1 cellular context compared by ENCODE assay signal in genomic region chr10:79904671-79905321, GRCh38.
TF ChIP-seq lines count a peak whose summit lies in the region.

No MANE protein-coding gene starts in this region.

TF ChIP-seq in WTC11, 78 proteins besides CTCF, POLR2A, EP300 and RAD21 (continued from another document):
- TF ChIP-seq ATF6 (CRISPR knock-in tag; IDR thresholded peaks at IDR 0.05), result no peak
- TF ChIP-seq, protein P1, sequence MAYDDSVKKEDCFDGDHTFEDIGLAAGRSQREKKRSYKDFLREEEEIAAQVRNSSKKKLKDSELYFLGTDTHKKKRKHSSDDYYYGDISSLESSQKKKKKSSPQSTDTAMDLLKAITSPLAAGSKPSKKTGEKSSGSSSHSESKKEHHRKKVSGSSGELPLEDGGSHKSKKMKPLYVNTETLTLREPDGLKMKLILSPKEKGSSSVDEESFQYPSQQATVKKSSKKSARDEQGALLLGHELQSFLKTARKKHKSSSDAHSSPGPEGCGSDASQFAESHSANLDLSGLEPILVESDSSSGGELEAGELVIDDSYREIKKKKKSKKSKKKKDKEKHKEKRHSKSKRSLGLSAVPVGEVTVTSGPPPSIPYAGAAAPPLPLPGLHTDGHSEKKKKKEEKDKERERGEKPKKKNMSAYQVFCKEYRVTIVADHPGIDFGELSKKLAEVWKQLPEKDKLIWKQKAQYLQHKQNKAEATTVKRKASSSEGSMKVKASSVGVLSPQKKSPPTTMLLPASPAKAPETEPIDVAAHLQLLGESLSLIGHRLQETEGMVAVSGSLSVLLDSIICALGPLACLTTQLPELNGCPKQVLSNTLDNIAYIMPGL (CRISPR knock-in tag; IDR thresholded peaks at IDR 0.05), result peak; percentile 64; the same call in 1 of the 2 replicates
- TF ChIP-seq FOXK1 (CRISPR knock-in tag; IDR thresholded peaks at IDR 0.05), result 0 out of 2 replicates have a peak, but pooled peaks have one; percentile 20
- TF ChIP-seq, protein P2, sequence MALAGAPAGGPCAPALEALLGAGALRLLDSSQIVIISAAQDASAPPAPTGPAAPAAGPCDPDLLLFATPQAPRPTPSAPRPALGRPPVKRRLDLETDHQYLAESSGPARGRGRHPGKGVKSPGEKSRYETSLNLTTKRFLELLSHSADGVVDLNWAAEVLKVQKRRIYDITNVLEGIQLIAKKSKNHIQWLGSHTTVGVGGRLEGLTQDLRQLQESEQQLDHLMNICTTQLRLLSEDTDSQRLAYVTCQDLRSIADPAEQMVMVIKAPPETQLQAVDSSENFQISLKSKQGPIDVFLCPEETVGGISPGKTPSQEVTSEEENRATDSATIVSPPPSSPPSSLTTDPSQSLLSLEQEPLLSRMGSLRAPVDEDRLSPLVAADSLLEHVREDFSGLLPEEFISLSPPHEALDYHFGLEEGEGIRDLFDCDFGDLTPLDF (CRISPR knock-in tag; IDR thresholded peaks at IDR 0.05), result no peak
- no peak for TF ChIP-seq OVOL2 (CRISPR knock-in tag; IDR thresholded peaks at IDR 0.05; ENCODE audit: borderline replicate concordance)
- 0 out of 2 replicates have a peak, but pooled peaks have one; percentile 39 for TF ChIP-seq MYBL2 (CRISPR knock-in tag; IDR thresholded peaks at IDR 0.05)
- no peak for TF ChIP-seq NR1H2 (CRISPR knock-in tag; IDR thresholded peaks at IDR 0.05)
- TF ChIP-seq E2F4 (CRISPR knock-in tag; IDR thresholded peaks at IDR 0.05; ENCODE audit: borderline replicate concordance, low read depth), result peak; percentile 58; the same call in 1 of the 2 replicates
- no peak for TF ChIP-seq NR2C2 (CRISPR knock-in tag; IDR thresholded peaks at IDR 0.05)
- TF ChIP-seq, protein P3, sequence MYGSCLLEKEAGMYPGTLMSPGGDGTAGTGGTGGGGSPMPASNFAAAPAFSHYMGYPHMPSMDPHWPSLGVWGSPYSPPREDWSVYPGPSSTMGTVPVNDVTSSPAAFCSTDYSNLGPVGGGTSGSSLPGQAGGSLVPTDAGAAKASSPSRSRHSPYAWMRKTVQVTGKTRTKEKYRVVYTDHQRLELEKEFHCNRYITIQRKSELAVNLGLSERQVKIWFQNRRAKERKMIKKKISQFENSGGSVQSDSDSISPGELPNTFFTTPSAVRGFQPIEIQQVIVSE (CRISPR knock-in tag; IDR thresholded peaks at IDR 0.05; ENCODE audit: borderline replicate concordance), result no peak
- TF ChIP-seq MAX (CRISPR knock-in tag; IDR thresholded peaks at IDR 0.05), result peak; percentile 51; the same call in 1 of the 2 replicates
- no peak for TF ChIP-seq MXD4 (CRISPR knock-in tag; IDR thresholded peaks at IDR 0.05; ENCODE audit: borderline replicate concordance)
- no peak for TF ChIP-seq CREB1 (CRISPR knock-in tag; IDR thresholded peaks at IDR 0.05)
- no peak for TF ChIP-seq ZNF232 (CRISPR knock-in tag; IDR thresholded peaks at IDR 0.05)
- TF ChIP-seq, protein P4, sequence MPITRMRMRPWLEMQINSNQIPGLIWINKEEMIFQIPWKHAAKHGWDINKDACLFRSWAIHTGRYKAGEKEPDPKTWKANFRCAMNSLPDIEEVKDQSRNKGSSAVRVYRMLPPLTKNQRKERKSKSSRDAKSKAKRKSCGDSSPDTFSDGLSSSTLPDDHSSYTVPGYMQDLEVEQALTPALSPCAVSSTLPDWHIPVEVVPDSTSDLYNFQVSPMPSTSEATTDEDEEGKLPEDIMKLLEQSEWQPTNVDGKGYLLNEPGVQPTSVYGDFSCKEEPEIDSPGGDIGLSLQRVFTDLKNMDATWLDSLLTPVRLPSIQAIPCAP (CRISPR knock-in tag; IDR thresholded peaks at IDR 0.05), result no peak
- no peak for TF ChIP-seq ZNF416 (CRISPR knock-in tag; IDR thresholded peaks at IDR 0.05)
- TF ChIP-seq RELA (CRISPR knock-in tag; IDR thresholded peaks at IDR 0.05; ENCODE audit: borderline replicate concordance), result no peak
- TF ChIP-seq FOXP1 (CRISPR knock-in tag; IDR thresholded peaks at IDR 0.05; ENCODE audit: borderline replicate concordance), result peak; percentile 48; the same call in 1 of the 2 replicates
- no peak for TF ChIP-seq FOXP4 (CRISPR knock-in tag; IDR thresholded peaks at IDR 0.05)
